27 cellular contexts compared by ENCODE assay signal in the genomic region with DNA sequence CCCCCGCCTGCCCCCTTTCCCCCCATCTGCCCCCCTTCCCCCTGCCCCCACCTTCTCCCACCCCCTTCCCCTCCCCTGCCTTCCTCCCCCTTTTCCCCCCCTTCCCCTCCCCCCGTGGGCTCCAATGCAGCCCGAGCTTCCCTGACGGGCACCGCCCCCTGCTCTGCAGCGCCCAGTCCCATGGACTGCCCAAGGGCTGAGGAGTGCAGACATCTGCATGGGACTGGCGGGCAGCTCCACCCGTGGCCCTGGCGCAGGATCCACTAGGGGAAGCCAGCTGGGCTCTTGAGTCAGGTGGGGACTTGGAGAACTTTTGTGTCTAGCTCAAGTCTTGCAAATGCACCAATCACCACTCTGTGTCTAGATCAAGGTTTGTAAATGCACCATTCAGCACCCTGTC.
"Had no signal": no experiment of that assay in that cellular context is flagged by ENCODE, and none has a peak within 500 bp of the region (broad histone marks: within the 10 kb centered on the region; RNA-seq: fewer than 3 reads in every experiment).

No MANE protein-coding gene starts in this region.

- H3K36me3 ChIP-seq: colonic mucosa, esophagus muscularis mucosa, esophagus squamous epithelium, gastrocnemius medialis, gastroesophageal sphincter, heart left ventricle, heart right ventricle had no signal

- H3K4me1 ChIP-seq: colonic mucosa, esophagus muscularis mucosa, esophagus squamous epithelium, foreskin keratinocyte, gastrocnemius medialis, gastroesophageal sphincter, heart left ventricle, heart right ventricle had no signal

- H3K4me3 ChIP-seq: colonic mucosa, coronary artery, dorsolateral prefrontal cortex, esophagus muscularis mucosa, esophagus squamous epithelium, gastrocnemius medialis, gastroesophageal sphincter, heart left ventricle, heart right ventricle had no signal

- H3K27ac ChIP-seq: colonic mucosa, coronary artery, dorsolateral prefrontal cortex, epithelial cell of prostate, esophagus muscularis mucosa, esophagus squamous epithelium, foreskin keratinocyte, gastrocnemius medialis, gastroesophageal sphincter, heart left ventricle, heart right ventricle had no signal

- FAIRE-seq: colon, endometrium, endothelial cell of umbilical vein, frontal cortex had no signal

- DNase-seq: colonic mucosa; cortex of kidney; dermis blood vessel endothelial cell; dorsolateral prefrontal cortex; effector CD4-positive, alpha-beta T cell; effector CD8-positive, alpha-beta T cell; effector memory CD4-positive, alpha-beta T cell; effector memory CD8-positive, alpha-beta T cell; endodermal cell; erythroblast; esophagus squamous epithelium; foreskin fibroblast; foreskin keratinocyte; foreskin melanocyte; gastrocnemius medialis; glutamatergic neuron; head of caudate nucleus; heart right ventricle had no signal

- H3K27me3 ChIP-seq: colonic mucosa, dorsolateral prefrontal cortex, esophagus muscularis mucosa, esophagus squamous epithelium, foreskin keratinocyte, gastrocnemius medialis, gastroesophageal sphincter, heart left ventricle, heart right ventricle had no signal

- H3K9me3 ChIP-seq: colonic mucosa, esophagus muscularis mucosa, esophagus squamous epithelium, gastrocnemius medialis, gastroesophageal sphincter, heart left ventricle, heart right ventricle had no signal
